ENCODE assay signal across 1 cellular context in the genomic region with DNA sequence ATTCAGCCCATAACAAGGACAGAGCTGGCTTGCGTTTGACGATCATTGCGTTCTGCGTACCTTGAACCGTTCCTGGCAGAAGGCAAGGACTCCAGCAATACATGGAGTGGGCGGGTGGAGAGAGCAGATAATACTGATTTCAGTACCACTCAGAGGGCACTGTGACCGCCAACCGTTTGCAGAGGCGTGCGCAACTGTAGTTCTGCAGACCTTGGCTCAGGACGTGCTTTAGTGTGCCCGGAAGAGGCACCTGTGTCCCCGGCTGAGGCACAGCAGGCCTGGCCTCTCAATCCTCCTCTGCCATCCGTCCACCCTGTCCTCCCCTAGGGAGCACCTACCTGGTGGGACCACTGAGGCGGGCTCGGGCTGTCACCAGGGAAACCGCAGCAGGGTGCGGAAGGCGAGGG.
TF ChIP-seq lines count a peak whose summit lies in the region.

No MANE protein-coding gene starts in this region.

TF ChIP-seq in HepG2, 621 proteins besides CTCF, POLR2A, EP300 and RAD21 (continued from another document and continues in another):
- TF ChIP-seq, protein P1, sequence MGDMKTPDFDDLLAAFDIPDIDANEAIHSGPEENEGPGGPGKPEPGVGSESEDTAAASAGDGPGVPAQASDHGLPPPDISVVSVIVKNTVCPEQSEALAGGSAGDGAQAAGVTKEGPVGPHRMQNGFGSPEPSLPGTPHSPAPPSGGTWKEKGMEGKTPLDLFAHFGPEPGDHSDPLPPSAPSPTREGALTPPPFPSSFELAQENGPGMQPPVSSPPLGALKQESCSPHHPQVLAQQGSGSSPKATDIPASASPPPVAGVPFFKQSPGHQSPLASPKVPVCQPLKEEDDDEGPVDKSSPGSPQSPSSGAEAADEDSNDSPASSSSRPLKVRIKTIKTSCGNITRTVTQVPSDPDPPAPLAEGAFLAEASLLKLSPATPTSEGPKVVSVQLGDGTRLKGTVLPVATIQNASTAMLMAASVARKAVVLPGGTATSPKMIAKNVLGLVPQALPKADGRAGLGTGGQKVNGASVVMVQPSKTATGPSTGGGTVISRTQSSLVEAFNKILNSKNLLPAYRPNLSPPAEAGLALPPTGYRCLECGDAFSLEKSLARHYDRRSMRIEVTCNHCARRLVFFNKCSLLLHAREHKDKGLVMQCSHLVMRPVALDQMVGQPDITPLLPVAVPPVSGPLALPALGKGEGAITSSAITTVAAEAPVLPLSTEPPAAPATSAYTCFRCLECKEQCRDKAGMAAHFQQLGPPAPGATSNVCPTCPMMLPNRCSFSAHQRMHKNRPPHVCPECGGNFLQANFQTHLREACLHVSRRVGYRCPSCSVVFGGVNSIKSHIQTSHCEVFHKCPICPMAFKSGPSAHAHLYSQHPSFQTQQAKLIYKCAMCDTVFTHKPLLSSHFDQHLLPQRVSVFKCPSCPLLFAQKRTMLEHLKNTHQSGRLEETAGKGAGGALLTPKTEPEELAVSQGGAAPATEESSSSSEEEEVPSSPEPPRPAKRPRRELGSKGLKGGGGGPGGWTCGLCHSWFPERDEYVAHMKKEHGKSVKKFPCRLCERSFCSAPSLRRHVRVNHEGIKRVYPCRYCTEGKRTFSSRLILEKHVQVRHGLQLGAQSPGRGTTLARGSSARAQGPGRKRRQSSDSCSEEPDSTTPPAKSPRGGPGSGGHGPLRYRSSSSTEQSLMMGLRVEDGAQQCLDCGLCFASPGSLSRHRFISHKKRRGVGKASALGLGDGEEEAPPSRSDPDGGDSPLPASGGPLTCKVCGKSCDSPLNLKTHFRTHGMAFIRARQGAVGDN (CRISPR knock-in tag; IDR thresholded peaks at IDR 0.05), result peak; percentile 68
- TF ChIP-seq REL (CRISPR knock-in tag; conservative IDR thresholded peaks at IDR 0.05), result no peak
- TF ChIP-seq ZNF260 (CRISPR knock-in tag; IDR thresholded peaks at IDR 0.05; ENCODE audit: borderline replicate concordance, low read depth), result no peak
- no peak for TF ChIP-seq HOXA5 (CRISPR knock-in tag; IDR thresholded peaks at IDR 0.05)
- no peak for TF ChIP-seq ZNF629 (CRISPR knock-in tag; conservative IDR thresholded peaks at IDR 0.05)
- no peak for TF ChIP-seq HDAC1 (CRISPR knock-in tag; IDR thresholded peaks at IDR 0.05)
- TF ChIP-seq PCBP2 (optimal IDR thresholded peaks at IDR 0.05; ENCODE audit: low read depth, low read length, poor library complexity, severe bottlenecking), result no peak
- TF ChIP-seq, protein P2, sequence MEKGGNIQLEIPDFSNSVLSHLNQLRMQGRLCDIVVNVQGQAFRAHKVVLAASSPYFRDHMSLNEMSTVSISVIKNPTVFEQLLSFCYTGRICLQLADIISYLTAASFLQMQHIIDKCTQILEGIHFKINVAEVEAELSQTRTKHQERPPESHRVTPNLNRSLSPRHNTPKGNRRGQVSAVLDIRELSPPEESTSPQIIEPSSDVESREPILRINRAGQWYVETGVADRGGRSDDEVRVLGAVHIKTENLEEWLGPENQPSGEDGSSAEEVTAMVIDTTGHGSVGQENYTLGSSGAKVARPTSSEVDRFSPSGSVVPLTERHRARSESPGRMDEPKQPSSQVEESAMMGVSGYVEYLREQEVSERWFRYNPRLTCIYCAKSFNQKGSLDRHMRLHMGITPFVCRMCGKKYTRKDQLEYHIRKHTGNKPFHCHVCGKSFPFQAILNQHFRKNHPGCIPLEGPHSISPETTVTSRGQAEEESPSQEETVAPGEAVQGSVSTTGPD (CRISPR knock-in tag; IDR thresholded peaks at IDR 0.05), result no peak
- no peak for TF ChIP-seq ZNF557 (CRISPR knock-in tag; IDR thresholded peaks at IDR 0.05)
- TF ChIP-seq, protein P3, sequence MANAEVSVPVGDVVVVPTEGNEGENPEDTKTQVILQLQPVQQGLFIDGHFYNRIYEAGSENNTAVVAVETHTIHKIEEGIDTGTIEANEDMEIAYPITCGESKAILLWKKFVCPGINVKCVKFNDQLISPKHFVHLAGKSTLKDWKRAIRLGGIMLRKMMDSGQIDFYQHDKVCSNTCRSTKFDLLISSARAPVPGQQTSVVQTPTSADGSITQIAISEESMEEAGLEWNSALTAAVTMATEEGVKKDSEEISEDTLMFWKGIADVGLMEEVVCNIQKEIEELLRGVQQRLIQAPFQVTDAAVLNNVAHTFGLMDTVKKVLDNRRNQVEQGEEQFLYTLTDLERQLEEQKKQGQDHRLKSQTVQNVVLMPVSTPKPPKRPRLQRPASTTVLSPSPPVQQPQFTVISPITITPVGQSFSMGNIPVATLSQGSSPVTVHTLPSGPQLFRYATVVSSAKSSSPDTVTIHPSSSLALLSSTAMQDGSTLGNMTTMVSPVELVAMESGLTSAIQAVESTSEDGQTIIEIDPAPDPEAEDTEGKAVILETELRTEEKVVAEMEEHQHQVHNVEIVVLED (CRISPR knock-in tag; IDR thresholded peaks at IDR 0.05; ENCODE audit: borderline replicate concordance), result 0 out of 2 replicates have a peak, but pooled peaks have one; percentile 22
- TF ChIP-seq ZFP36 (IDR thresholded peaks at IDR 0.05; ENCODE audit: borderline replicate concordance, low read depth, low read length, partially characterized antibody), result no peak
- no peak for TF ChIP-seq NR3C1 (CRISPR knock-in tag; IDR thresholded peaks at IDR 0.05)
- TF ChIP-seq, protein P4, sequence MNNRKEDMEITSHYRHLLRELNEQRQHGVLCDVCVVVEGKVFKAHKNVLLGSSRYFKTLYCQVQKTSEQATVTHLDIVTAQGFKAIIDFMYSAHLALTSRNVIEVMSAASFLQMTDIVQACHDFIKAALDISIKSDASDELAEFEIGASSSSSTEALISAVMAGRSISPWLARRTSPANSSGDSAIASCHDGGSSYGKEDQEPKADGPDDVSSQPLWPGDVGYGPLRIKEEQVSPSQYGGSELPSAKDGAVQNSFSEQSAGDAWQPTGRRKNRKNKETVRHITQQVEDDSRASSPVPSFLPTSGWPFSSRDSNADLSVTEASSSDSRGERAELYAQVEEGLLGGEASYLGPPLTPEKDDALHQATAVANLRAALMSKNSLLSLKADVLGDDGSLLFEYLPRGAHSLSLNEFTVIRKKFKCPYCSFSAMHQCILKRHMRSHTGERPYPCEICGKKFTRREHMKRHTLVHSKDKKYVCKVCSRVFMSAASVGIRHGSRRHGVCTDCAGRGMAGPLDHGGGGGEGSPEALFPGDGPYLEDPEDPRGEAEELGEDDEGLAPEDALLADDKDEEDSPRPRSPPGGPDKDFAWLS (CRISPR knock-in tag; IDR thresholded peaks at IDR 0.05; ENCODE audit: borderline replicate concordance), result no peak
- TF ChIP-seq SUZ12 (IDR thresholded peaks at IDR 0.05; ENCODE audit: low read depth, low read length), result no peak
- no peak for TF ChIP-seq HDAC6 (IDR thresholded peaks at IDR 0.05; ENCODE audit: low read depth, low read length)
- no peak for TF ChIP-seq ZNF136 (CRISPR knock-in tag; IDR thresholded peaks at IDR 0.05; ENCODE audit: low read depth)
- 0 out of 2 replicates have a peak, but pooled peaks have one; percentile 23 for TF ChIP-seq KDM3A (CRISPR knock-in tag; IDR thresholded peaks at IDR 0.05; ENCODE audit: low read depth)
- TF ChIP-seq ZNF678 (CRISPR knock-in tag; IDR thresholded peaks at IDR 0.05), result no peak
- no peak for TF ChIP-seq GABPA (IDR thresholded peaks at IDR 0.05; ENCODE audit: low read depth, low read length)
- TF ChIP-seq GABPA (CRISPR knock-in tag; IDR thresholded peaks at IDR 0.05; ENCODE audit: low read depth), result no peak
- 0 out of 2 replicates have a peak, but pooled peaks have one; percentile 33 for TF ChIP-seq ZNF672 (CRISPR knock-in tag; IDR thresholded peaks at IDR 0.05)
- no peak for TF ChIP-seq NFE2L2 (IDR thresholded peaks at IDR 0.05; ENCODE audit: low read length)
- TF ChIP-seq, protein P5, sequence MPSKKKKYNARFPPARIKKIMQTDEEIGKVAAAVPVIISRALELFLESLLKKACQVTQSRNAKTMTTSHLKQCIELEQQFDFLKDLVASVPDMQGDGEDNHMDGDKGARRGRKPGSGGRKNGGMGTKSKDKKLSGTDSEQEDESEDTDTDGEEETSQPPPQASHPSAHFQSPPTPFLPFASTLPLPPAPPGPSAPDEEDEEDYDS (CRISPR knock-in tag; IDR thresholded peaks at IDR 0.05), result no peak
- TF ChIP-seq, protein P6, sequence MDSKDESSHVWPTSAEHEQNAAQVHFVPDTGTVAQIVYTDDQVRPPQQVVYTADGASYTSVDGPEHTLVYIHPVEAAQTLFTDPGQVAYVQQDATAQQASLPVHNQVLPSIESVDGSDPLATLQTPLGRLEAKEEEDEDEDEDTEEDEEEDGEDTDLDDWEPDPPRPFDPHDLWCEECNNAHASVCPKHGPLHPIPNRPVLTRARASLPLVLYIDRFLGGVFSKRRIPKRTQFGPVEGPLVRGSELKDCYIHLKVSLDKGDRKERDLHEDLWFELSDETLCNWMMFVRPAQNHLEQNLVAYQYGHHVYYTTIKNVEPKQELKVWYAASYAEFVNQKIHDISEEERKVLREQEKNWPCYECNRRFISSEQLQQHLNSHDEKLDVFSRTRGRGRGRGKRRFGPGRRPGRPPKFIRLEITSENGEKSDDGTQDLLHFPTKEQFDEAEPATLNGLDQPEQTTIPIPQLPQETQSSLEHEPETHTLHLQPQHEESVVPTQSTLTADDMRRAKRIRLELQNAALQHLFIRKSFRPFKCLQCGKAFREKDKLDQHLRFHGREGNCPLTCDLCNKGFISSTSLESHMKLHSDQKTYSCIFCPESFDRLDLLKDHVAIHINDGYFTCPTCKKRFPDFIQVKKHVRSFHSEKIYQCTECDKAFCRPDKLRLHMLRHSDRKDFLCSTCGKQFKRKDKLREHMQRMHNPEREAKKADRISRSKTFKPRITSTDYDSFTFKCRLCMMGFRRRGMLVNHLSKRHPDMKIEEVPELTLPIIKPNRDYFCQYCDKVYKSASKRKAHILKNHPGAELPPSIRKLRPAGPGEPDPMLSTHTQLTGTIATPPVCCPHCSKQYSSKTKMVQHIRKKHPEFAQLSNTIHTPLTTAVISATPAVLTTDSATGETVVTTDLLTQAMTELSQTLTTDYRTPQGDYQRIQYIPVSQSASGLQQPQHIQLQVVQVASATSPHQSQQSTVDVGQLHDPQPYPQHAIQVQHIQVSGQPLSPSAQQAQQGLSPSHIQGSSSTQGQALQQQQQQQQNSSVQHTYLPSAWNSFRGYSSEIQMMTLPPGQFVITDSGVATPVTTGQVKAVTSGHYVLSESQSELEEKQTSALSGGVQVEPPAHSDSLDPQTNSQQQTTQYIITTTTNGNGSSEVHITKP (CRISPR knock-in tag; IDR thresholded peaks at IDR 0.05; ENCODE audit: low read depth), result no peak
- no peak for TF ChIP-seq SOX13 (IDR thresholded peaks at IDR 0.05)
- no peak for TF ChIP-seq SOX13 (CRISPR knock-in tag; conservative IDR thresholded peaks at IDR 0.05 in 1 of 2, IDR thresholded peaks at IDR 0.05 in 1 of 2)
- TF ChIP-seq CCDC6 (CRISPR knock-in tag; IDR thresholded peaks at IDR 0.05), result no peak
- no peak for TF ChIP-seq ZNF780A (CRISPR knock-in tag; IDR thresholded peaks at IDR 0.05)
- TF ChIP-seq, protein P7, sequence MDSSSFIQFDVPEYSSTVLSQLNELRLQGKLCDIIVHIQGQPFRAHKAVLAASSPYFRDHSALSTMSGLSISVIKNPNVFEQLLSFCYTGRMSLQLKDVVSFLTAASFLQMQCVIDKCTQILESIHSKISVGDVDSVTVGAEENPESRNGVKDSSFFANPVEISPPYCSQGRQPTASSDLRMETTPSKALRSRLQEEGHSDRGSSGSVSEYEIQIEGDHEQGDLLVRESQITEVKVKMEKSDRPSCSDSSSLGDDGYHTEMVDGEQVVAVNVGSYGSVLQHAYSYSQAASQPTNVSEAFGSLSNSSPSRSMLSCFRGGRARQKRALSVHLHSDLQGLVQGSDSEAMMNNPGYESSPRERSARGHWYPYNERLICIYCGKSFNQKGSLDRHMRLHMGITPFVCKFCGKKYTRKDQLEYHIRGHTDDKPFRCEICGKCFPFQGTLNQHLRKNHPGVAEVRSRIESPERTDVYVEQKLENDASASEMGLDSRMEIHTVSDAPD (CRISPR knock-in tag; IDR thresholded peaks at IDR 0.05), result no peak
- no peak for TF ChIP-seq ZNF746 (CRISPR knock-in tag; IDR thresholded peaks at IDR 0.05)
- TF ChIP-seq, protein P8, sequence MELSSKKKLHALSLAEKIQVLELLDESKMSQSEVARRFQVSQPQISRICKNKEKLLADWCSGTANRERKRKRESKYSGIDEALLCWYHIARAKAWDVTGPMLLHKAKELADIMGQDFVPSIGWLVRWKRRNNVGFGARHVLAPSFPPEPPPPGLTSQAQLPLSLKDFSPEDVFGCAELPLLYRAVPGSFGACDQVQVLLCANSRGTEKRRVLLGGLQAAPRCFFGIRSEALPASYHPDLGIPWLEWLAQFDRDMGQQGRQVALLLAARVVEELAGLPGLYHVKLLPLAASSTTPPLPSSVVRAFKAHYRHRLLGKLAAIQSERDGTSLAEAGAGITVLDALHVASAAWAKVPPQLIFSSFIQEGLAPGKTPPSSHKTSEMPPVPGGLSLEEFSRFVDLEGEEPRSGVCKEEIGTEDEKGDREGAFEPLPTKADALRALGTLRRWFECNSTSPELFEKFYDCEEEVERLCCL (CRISPR knock-in tag; IDR thresholded peaks at IDR 0.05; ENCODE audit: borderline replicate concordance), result no peak
- no peak for TF ChIP-seq MTF1 (CRISPR knock-in tag; IDR thresholded peaks at IDR 0.05)
- no peak for TF ChIP-seq EZH2 (conservative IDR thresholded peaks at IDR 0.05; ENCODE audit: low read depth, low read length)
- TF ChIP-seq ZNF354B (CRISPR knock-in tag; IDR thresholded peaks at IDR 0.05), result no peak
- TF ChIP-seq ZNF878 (CRISPR knock-in tag; IDR thresholded peaks at IDR 0.05), result no peak
- TF ChIP-seq IKZF4 (CRISPR knock-in tag; IDR thresholded peaks at IDR 0.05; ENCODE audit: borderline replicate concordance, low read depth, not compliant biosample characterization), result no peak
- TF ChIP-seq ZFP62 (CRISPR knock-in tag; IDR thresholded peaks at IDR 0.05), result no peak
- TF ChIP-seq, protein P9, sequence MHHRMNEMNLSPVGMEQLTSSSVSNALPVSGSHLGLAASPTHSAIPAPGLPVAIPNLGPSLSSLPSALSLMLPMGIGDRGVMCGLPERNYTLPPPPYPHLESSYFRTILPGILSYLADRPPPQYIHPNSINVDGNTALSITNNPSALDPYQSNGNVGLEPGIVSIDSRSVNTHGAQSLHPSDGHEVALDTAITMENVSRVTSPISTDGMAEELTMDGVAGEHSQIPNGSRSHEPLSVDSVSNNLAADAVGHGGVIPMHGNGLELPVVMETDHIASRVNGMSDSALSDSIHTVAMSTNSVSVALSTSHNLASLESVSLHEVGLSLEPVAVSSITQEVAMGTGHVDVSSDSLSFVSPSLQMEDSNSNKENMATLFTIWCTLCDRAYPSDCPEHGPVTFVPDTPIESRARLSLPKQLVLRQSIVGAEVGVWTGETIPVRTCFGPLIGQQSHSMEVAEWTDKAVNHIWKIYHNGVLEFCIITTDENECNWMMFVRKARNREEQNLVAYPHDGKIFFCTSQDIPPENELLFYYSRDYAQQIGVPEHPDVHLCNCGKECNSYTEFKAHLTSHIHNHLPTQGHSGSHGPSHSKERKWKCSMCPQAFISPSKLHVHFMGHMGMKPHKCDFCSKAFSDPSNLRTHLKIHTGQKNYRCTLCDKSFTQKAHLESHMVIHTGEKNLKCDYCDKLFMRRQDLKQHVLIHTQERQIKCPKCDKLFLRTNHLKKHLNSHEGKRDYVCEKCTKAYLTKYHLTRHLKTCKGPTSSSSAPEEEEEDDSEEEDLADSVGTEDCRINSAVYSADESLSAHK (CRISPR knock-in tag; IDR thresholded peaks at IDR 0.05; ENCODE audit: borderline replicate concordance), result no peak
- TF ChIP-seq ISL2 (CRISPR knock-in tag; IDR thresholded peaks at IDR 0.05), result no peak
- TF ChIP-seq SMAD9 (CRISPR knock-in tag; IDR thresholded peaks at IDR 0.05), result no peak
- no peak for TF ChIP-seq ZNF224 (CRISPR knock-in tag; IDR thresholded peaks at IDR 0.05)
- TF ChIP-seq ZNF883 (CRISPR knock-in tag; IDR thresholded peaks at IDR 0.05; ENCODE audit: not compliant biosample characterization), result no peak
